Comparison of ENCODE assay signal across 18 cellular contexts in genomic region chr5:143026380-143026779, GRCh38.
DNase-seq lines count a peak whose midpoint lies in the region; ATAC-seq and TF ChIP-seq lines count a peak whose summit lies in the region.
"Had no signal": no experiment of that assay in that cellular context is flagged by ENCODE, and none has a peak within 500 bp of the region (broad histone marks: within the 10 kb centered on the region; RNA-seq: fewer than 3 reads in every experiment).

No MANE protein-coding gene starts in this region.

- no peak overlapping the region for H2BK5ac ChIP-seq in mesenchymal stem cell (ENCODE audit: low read depth, low read length, poor library complexity, severe bottlenecking)

- H3K4me3 Mint-ChIP-seq in glutamatergic neuron (ENCODE audit: unreplicated experiment), result no peak overlapping the region
- H3K4me3 Mint-ChIP-seq: CD4-positive, alpha-beta T cell had no signal

- H3K79me1 ChIP-seq in mesenchymal stem cell (replicated peaks; ENCODE audit: low read length, poor library complexity, severe bottlenecking), result no peaks in the 10 kb centered on the region

- no peak overlapping the region for H4K91ac ChIP-seq in mesenchymal stem cell (ENCODE audit: low read length)

- no peak overlapping the region for H2BK12ac ChIP-seq in mesenchymal stem cell (ENCODE audit: low read length in 2 of 2)

- no peak overlapping the region for H3K23ac ChIP-seq in mesenchymal stem cell (ENCODE audit: low read length in 2 of 2)

- no peak overlapping the region for H2BK15ac ChIP-seq in mesenchymal stem cell (ENCODE audit: low read depth, poor library complexity, severe bottlenecking)

- no peak for TF ChIP-seq CTCF in glutamatergic neuron (IDR thresholded peaks at IDR 0.05; ENCODE audit: partially characterized antibody, unreplicated experiment)

- H3K9me3 ChIP-seq in mesenchymal stem cell (ENCODE audit: control insufficient read depth, low read length), result no peaks in the 10 kb centered on the region
- H3K9me3 ChIP-seq: Peyer's patch, testis had no signal

- peak overlapping the region; percentile 76 for H2AK5ac ChIP-seq in mesenchymal stem cell (ENCODE audit: low read length, severe bottlenecking)

- 91% methylated on average over 3 of the region's 3 CpGs for WGBS in mesenchymal stem cell

- H3K27ac Mint-ChIP-seq in glutamatergic neuron (ENCODE audit: unreplicated experiment), result no peak overlapping the region
- H3K27ac Mint-ChIP-seq: CD4-positive, alpha-beta T cell had no signal

- H3K4me2 ChIP-seq in mesenchymal stem cell (ENCODE audit: low read length, poor library complexity, severe bottlenecking), result no peak overlapping the region

- peaks cover 2% of the 10 kb centered on the region for H3K27me3 Mint-ChIP-seq in glutamatergic neuron (ENCODE audit: unreplicated experiment)
- H3K27me3 Mint-ChIP-seq: CD4-positive, alpha-beta T cell had no signal

- DNase-seq in DMS53 (lab: John Stamatoyannopoulos, UW) (peak; percentile 97), SHP77 (lab: John Stamatoyannopoulos, UW) (peak; percentile 90), mesenchymal stem cell (no peak), glutamatergic neuron (no peak), AG08395 (ENCODE audit: low spot score) (no peak)
- no peak for DNase-seq in activated CD4-positive, alpha-beta T cell treated with anti-CD3 and anti-CD28 coated beads, Interleukin-2, amount 50 U/mL, for 48 hours
- DNase-seq in stimulated activated naive CD4-positive, alpha-beta T cell treated with Interleukin-2 at 50 U/mL for 16 hours (lab: John Stamatoyannopoulos, UW), result no peak
- DNase-seq: amniotic stem cell; CD4-positive, alpha-beta T cell; DND-41; NCI-H1105 treated with DMSO at 0.1 percent for 48 hours; Peyer's patch; stimulated activated CD4-positive, alpha-beta T cell treated with anti-CD3 and anti-CD28 coated beads, Interleukin-12 subunit alpha, Interleukin-12 subunit beta, amount 100 ng/mL, for 4 hours; T1000; testis had no signal

- H3K36me3 ChIP-seq in mesenchymal stem cell (ENCODE audit: control insufficient read depth in 1 of 2, insufficient read depth in 2 of 2, low read depth in 1 of 2, low read length in 2 of 2), result no peaks in the 10 kb centered on the region
- H3K36me3 ChIP-seq: Peyer's patch had no signal

- H3K27ac ChIP-seq in mesenchymal stem cell (ENCODE audit: low read length, poor library complexity, severe bottlenecking), result no peak overlapping the region
- H3K27ac ChIP-seq: Peyer's patch, SK-N-MC, testis had no signal

- H2BK120ac ChIP-seq in mesenchymal stem cell (ENCODE audit: low read depth, low read length), result no peak overlapping the region

- H3K4me3 ChIP-seq in mesenchymal stem cell (ENCODE audit: insufficient read depth in 1 of 2, low read depth in 1 of 2, low read length in 2 of 2), result no peak overlapping the region
- H3K4me3 ChIP-seq: Peyer's patch, SK-N-MC, testis had no signal

- peaks cover 8% of the 10 kb centered on the region for H3K4me1 ChIP-seq in mesenchymal stem cell (ENCODE audit: control insufficient read depth, insufficient read depth, low read depth, low read length)
- H3K4me1 ChIP-seq: Peyer's patch, testis had no signal

- H3K14ac ChIP-seq in mesenchymal stem cell (ENCODE audit: low read length in 2 of 2), result no peak overlapping the region

- no peak overlapping the region for H3K18ac ChIP-seq in mesenchymal stem cell (ENCODE audit: low read depth in 1 of 2, low read length in 2 of 2)

- no peak overlapping the region for H3K9ac ChIP-seq in mesenchymal stem cell (ENCODE audit: low read length)

- peak; percentile 24 for TF ChIP-seq POLR2A in GM18505 (IDR thresholded peaks at IDR 0.05; ENCODE audit: borderline replicate concordance, extremely low read depth, insufficient read depth, insufficient read length)

- no peak overlapping the region for H3K4ac ChIP-seq in mesenchymal stem cell (ENCODE audit: low read depth in 1 of 2, low read length in 2 of 2)

- peaks cover 0 to 19% of the 10 kb centered on the region in 2 experiments for H3K27me3 ChIP-seq in mesenchymal stem cell (ENCODE audit: control insufficient read depth in 1 of 2, insufficient read depth in 1 of 2, low read length in 2 of 2)
- H3K27me3 ChIP-seq: Peyer's patch, testis had no signal

- no peaks in the 10 kb centered on the region for H3K36me3 Mint-ChIP-seq in glutamatergic neuron (ENCODE audit: unreplicated experiment)

- peaks cover 24% of the 10 kb centered on the region for H3K4me1 Mint-ChIP-seq in glutamatergic neuron (ENCODE audit: low read depth, unreplicated experiment)

- no peak for ATAC-seq in GM18505 (IDR thresholded peaks at IDR 0.05; ENCODE audit: unreplicated experiment)
- ATAC-seq: activated CD4-positive, CD25-positive, alpha-beta regulatory T cell treated with anti-CD3 and anti-CD28 coated beads, Interleukin-2, amount 50 U/mL, for 24 hours had no signal

- H3K9me3 Mint-ChIP-seq in glutamatergic neuron (ENCODE audit: unreplicated experiment), result no peaks in the 10 kb centered on the region
- H3K9me3 Mint-ChIP-seq: CD4-positive, alpha-beta T cell had no signal

- H4K8ac ChIP-seq in mesenchymal stem cell (ENCODE audit: low read length), result no peak overlapping the region

- H2AFZ ChIP-seq in mesenchymal stem cell (ENCODE audit: low read depth, low read length), result no peak overlapping the region

Comparison
In these comparisons a context has a peak if more than half of its experiments do, and no peak if none do; other contexts are left out.
1. DNase-seq: peak in DMS53 (single experiment) and SHP77 (2 of 2); none in mesenchymal stem cell (single experiment), activated CD4-positive, alpha-beta T cell treated with anti-CD3 and anti-CD28 coated beads, Interleukin-2, amount 50 U/mL, for 48 hours (0 of 2), glutamatergic neuron (single experiment), AG08395 (single experiment) and stimulated activated naive CD4-positive, alpha-beta T cell treated with Interleukin-2 at 50 U/mL for 16 hours (single experiment).